8 cellular contexts compared by ENCODE assay signal in the genomic region with DNA sequence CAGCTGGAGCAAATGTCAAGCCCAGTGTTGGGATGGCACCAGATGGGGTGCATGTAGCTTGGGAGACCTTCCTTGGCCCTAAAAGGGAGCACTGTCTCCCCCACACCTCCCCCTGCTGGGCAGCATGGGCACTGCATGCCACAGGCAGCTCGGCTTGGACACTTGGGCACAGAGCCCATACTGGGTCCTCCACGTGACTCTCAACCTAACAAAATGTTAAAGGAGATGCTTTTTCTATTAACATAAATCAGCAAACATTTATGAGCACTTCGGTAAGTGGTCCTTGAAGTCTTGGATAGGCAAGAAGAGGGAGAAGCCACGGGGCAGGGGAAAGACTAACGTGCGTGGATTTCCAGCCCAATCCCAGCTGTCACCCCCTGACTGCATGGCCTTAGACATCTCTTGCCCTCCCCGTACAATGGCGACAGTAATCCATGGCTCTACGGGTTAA.
DNase-seq lines count a peak whose midpoint lies in the region; ATAC-seq lines count a peak whose summit lies in the region.

No MANE protein-coding gene starts in this region.

- H3K4me1 Mint-ChIP-seq in T-helper 2 cell treated with Interferon-gamma antibody and Interleukin-4, amounts not matched to agents 5 μg/mL and 100 μg/mL, for 36 hours (ENCODE audit: low read depth): no peaks in the 10 kb centered on the region

- H3K27me3 Mint-ChIP-seq in T-helper 2 cell treated with Interferon-gamma antibody and Interleukin-4, amounts not matched to agents 5 μg/mL and 100 μg/mL, for 36 hours (ENCODE audit: low read depth): no peaks in the 10 kb centered on the region

- DNase-seq in SIG-M5 treated with dmso at 0.1 percent for 504 hours (lab: John Stamatoyannopoulos, UW; ENCODE audit: unreplicated experiment): peak; percentile 42
- no peak for DNase-seq in SIG-M5 (lab: John Stamatoyannopoulos, UW)
- DNase-seq in T-helper 2 cell treated with Interferon-gamma antibody and Interleukin-4, amounts not matched to agents 5 μg/mL and 100 μg/mL, for 36 hours (ENCODE audit: low spot score): peak; percentile 52
- DNase-seq in amygdala (lab: John Stamatoyannopoulos, UW): peak in 33 of 56 donors; percentile 16 to 82 (median 44)
- peak in 38 of 51 donors; percentile 7 to 81 (median 47) for DNase-seq in hypothalamus (lab: John Stamatoyannopoulos, UW)
- peak; percentile 80 for DNase-seq in stimulated activated CD4-positive, alpha-beta T cell treated with anti-CD3 and anti-CD28 coated beads, Interleukin-15, amount 100 ng/mL, for 24 hours

- H3K27ac Mint-ChIP-seq in T-helper 2 cell treated with Interferon-gamma antibody and Interleukin-4, amounts not matched to agents 5 μg/mL and 100 μg/mL, for 36 hours: no peak overlapping the region

- H3K36me3 Mint-ChIP-seq in T-helper 2 cell treated with Interferon-gamma antibody and Interleukin-4, amounts not matched to agents 5 μg/mL and 100 μg/mL, for 36 hours (ENCODE audit: low read depth): no peaks in the 10 kb centered on the region

- H3K4me3 Mint-ChIP-seq in T-helper 2 cell treated with Interferon-gamma antibody and Interleukin-4, amounts not matched to agents 5 μg/mL and 100 μg/mL, for 36 hours: no peak overlapping the region

- ATAC-seq in HG03571 (IDR thresholded peaks at IDR 0.05; ENCODE audit: unreplicated experiment): peak; percentile 67
- ATAC-seq in GM21825 (IDR thresholded peaks at IDR 0.05; ENCODE audit: unreplicated experiment): no peak

- no peaks in the 10 kb centered on the region for H3K9me3 Mint-ChIP-seq in T-helper 2 cell treated with Interferon-gamma antibody and Interleukin-4, amounts not matched to agents 5 μg/mL and 100 μg/mL, for 36 hours
